In genomic region chr19:7918615-7919421, GRCh38 we compare ENCODE assay signal across 1 cellular context.
TF ChIP-seq lines count a peak whose summit lies in the region.

No MANE protein-coding gene starts in this region.

TF ChIP-seq in K562, 482 proteins besides CTCF, POLR2A, EP300 and RAD21:
- TF ChIP-seq, protein P1, sequence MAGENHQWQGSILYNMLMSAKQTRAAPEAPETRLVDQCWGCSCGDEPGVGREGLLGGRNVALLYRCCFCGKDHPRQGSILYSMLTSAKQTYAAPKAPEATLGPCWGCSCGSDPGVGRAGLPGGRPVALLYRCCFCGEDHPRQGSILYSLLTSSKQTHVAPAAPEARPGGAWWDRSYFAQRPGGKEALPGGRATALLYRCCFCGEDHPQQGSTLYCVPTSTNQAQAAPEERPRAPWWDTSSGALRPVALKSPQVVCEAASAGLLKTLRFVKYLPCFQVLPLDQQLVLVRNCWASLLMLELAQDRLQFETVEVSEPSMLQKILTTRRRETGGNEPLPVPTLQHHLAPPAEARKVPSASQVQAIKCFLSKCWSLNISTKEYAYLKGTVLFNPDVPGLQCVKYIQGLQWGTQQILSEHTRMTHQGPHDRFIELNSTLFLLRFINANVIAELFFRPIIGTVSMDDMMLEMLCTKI (IDR thresholded peaks at IDR 0.05; ENCODE audit: partially characterized antibody) = no peak
- TF ChIP-seq, protein P2, sequence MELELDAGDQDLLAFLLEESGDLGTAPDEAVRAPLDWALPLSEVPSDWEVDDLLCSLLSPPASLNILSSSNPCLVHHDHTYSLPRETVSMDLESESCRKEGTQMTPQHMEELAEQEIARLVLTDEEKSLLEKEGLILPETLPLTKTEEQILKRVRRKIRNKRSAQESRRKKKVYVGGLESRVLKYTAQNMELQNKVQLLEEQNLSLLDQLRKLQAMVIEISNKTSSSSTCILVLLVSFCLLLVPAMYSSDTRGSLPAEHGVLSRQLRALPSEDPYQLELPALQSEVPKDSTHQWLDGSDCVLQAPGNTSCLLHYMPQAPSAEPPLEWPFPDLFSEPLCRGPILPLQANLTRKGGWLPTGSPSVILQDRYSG (tag; conservative IDR thresholded peaks at IDR 0.05; ENCODE audit: low read depth) = no peak
- TF ChIP-seq KDM1A (IDR thresholded peaks at IDR 0.05) = peak; percentile 42 to 54; a peak in 2 of 4 replicates
- TF ChIP-seq POU5F1 (IDR thresholded peaks at IDR 0.05; ENCODE audit: borderline replicate concordance, low read depth, low read length, partially characterized antibody) = no peak
- TF ChIP-seq ZNF766 (CRISPR knock-in tag; conservative IDR thresholded peaks at IDR 0.05) = peak; percentile 88
- peak; percentile 89 for TF ChIP-seq ZBTB33 (CRISPR knock-in tag; IDR thresholded peaks at IDR 0.05)
- peak; percentile 75 for TF ChIP-seq BCOR (IDR thresholded peaks at IDR 0.05)
- TF ChIP-seq RREB1 (CRISPR knock-in tag; IDR thresholded peaks at IDR 0.05) = no peak
- peak; percentile 65 for TF ChIP-seq RBM25 (IDR thresholded peaks at IDR 0.05; ENCODE audit: low read depth, low read length, severe bottlenecking)
- no peak for TF ChIP-seq TEAD4 (IDR thresholded peaks at IDR 0.05; ENCODE audit: low read length)
- TF ChIP-seq TEAD4 (CRISPR knock-in tag; IDR thresholded peaks at IDR 0.05; ENCODE audit: borderline replicate concordance) = peak; percentile 17; the same call in 1 of the 2 replicates
TF ChIP-seq in K562: peak in this region for 6.
